8 cellular contexts compared by ENCODE assay signal in genomic region chr11:67240575-67241389, GRCh38. TPM values are rescaled to one million over a fixed set of nuclear protein-coding genes. Genes with fewer than 3 reads are reported as not detected.
DNase-seq lines count a peak whose midpoint lies in the region; ATAC-seq and TF ChIP-seq lines count a peak whose summit lies in the region.

No MANE protein-coding gene starts in this region.

- no peaks in the 10 kb centered on the region for H3K9me3 Mint-ChIP-seq in Caco-2 (ENCODE audit: unreplicated experiment)
- H3K9me3 Mint-ChIP-seq in endothelial cell (ENCODE audit: unreplicated experiment) = no peaks in the 10 kb centered on the region

- POLR2A ChIA-PET in Caco-2 (lab: Charles Lee) (interaction anchor here (0.5 to 2.7 kb wide), 16 partner anchors 8 to 282 kb away, joined by 3 to 49 read pairs (median 6); partner anchors contain the start of genes KDM2A, PC, PPP1CA and SSH3), HEK293 (lab: Yijun Ruan, JAX) (interaction anchor here (0.5 to 2.0 kb wide), 9 partner anchors 13 to 130 kb away, joined by 3 to 19 read pairs (median 4); partner anchors contain the start of genes ANKRD13D, GRK2 and KDM2A)

- TF ChIP-seq CTCF in Caco-2 (IDR thresholded peaks at IDR 0.05; ENCODE audit: insufficient read depth in 1 of 2, low read depth in 1 of 2, low read length in 1 of 2, severe bottlenecking in 1 of 2, unreplicated experiment in 1 of 2) (no peak), HEK293 (tag by site-specific recombination; IDR thresholded peaks at IDR 0.05) (no peak), endothelial cell (IDR thresholded peaks at IDR 0.05; ENCODE audit: unreplicated experiment) (no peak)

- H3K27me3 Mint-ChIP-seq in Caco-2 (ENCODE audit: insufficient read depth, unreplicated experiment) (no peaks in the 10 kb centered on the region), endothelial cell (ENCODE audit: unreplicated experiment) (peaks cover 18% of the 10 kb centered on the region)

- H3K4me3 Mint-ChIP-seq in Caco-2 (ENCODE audit: unreplicated experiment) = peak overlapping the region; percentile 96
- peak overlapping the region; percentile 99 for H3K4me3 Mint-ChIP-seq in endothelial cell (ENCODE audit: unreplicated experiment)

- H3K27ac ChIP-seq in HEK293 (ENCODE audit: extremely low read depth, low read depth, low read length) (peak overlapping the region; percentile 26; the same call in 1 of the 2 replicates), muscle layer of colon (ENCODE audit: low read depth, low read length) (peak overlapping the region; percentile 86)

- H3K4me1 ChIP-seq in Caco-2 (peaks cover 30% of the 10 kb centered on the region), HEK293 (ENCODE audit: control insufficient read depth, insufficient read depth, low read length) (peaks cover 5% of the 10 kb centered on the region; the same call in 1 of the 2 replicates), muscle layer of colon (ENCODE audit: insufficient read depth, low read length) (peaks cover 39% of the 10 kb centered on the region)

- H3K27ac Mint-ChIP-seq in Caco-2 (ENCODE audit: unreplicated experiment) (peak overlapping the region; percentile 98), endothelial cell (ENCODE audit: unreplicated experiment) (peak overlapping the region; percentile 100)

- H3K4me1 Mint-ChIP-seq in Caco-2 (ENCODE audit: low read depth, unreplicated experiment) (peaks cover 42% of the 10 kb centered on the region), endothelial cell (ENCODE audit: unreplicated experiment) (peaks cover 39% of the 10 kb centered on the region)

- H3K4me3 ChIP-seq in Caco-2 (ENCODE audit: low read depth, low read length) = peak overlapping the region; percentile 46
- peak overlapping the region; percentile 61 for H3K4me3 ChIP-seq in HEK293 (ENCODE audit: low read depth, low read length)
- H3K4me3 ChIP-seq in muscle layer of colon (ENCODE audit: low read depth in 1 of 2, low read length in 2 of 2) = peak overlapping the region; percentile 56 to 95

- H3K27me3 ChIP-seq in Caco-2 (replicated peaks; ENCODE audit: control insufficient read depth, insufficient read depth, low read length) = no peaks in the 10 kb centered on the region
- H3K27me3 ChIP-seq in muscle layer of colon (ENCODE audit: control insufficient read depth in 1 of 2, insufficient read depth in 2 of 2, low read length in 2 of 2) = no peaks in the 10 kb centered on the region

- H3K36me3 Mint-ChIP-seq in Caco-2 (ENCODE audit: insufficient read depth, unreplicated experiment) (peaks cover 66% of the 10 kb centered on the region), endothelial cell (ENCODE audit: low read depth, unreplicated experiment) (peaks cover 30% of the 10 kb centered on the region)

- intact Hi-C loops in Caco-2 (cut with micrococcal nuclease; ENCODE audit: unreplicated experiment) = loop anchor here (1.0 to 10.0 kb wide), 2 partner anchors 8 to 344 kb away; partner anchors contain the start of gene GSTP1

- CTCF ChIA-PET in Caco-2 (lab: Charles Lee) = interaction anchor here (0.5 to 3.5 kb wide), 12 partner anchors 7 to 186 kb away, joined by 3 to 22 read pairs (median 8); partner anchors contain the start of genes ANKRD13D, KDM2A and SSH3
- CTCF ChIA-PET in HEK293 (lab: Yijun Ruan, JAX) = interaction anchor here (0.9 to 1.9 kb wide), 4 partner anchors 10 to 390 kb away, joined by 3 to 5 read pairs (median 4); no protein-coding TSS in a partner anchor

- H3K36me3 ChIP-seq in Caco-2 (ENCODE audit: control insufficient read depth, insufficient read depth, low read length) (0 out of 2 replicates have a peak, but pooled peaks cover 3% of the 10 kb centered on the region), HEK293 (ENCODE audit: control insufficient read depth in 2 of 2, insufficient read depth in 1 of 2, low read length in 2 of 2) (peaks cover 0 to 35% of the 10 kb centered on the region in 2 experiments; a peak in 1 of 3 replicates), muscle layer of colon (ENCODE audit: insufficient read depth, low read length) (peaks cover 31% of the 10 kb centered on the region)

- no TSS peak for BruUV-seq in Caco-2 (replicated peaks; lab: Mats Ljungman, UMichigan)

- H3K9ac ChIP-seq in muscle layer of colon (ENCODE audit: low read length) = peak overlapping the region; percentile 100

- ATAC-seq in HG02938 (IDR thresholded peaks at IDR 0.05; ENCODE audit: unreplicated experiment) = no peak

- peak; percentile 78 to 85 for DNase-seq in Caco-2
- peak; percentile 47 for DNase-seq in NCI-H774 (lab: John Stamatoyannopoulos, UW)
- DNase-seq in activated CD8-positive, alpha-beta memory T cell treated with anti-CD3 and anti-CD28 coated beads for 4 hours (ENCODE audit: low read depth in 2 of 2) = peak; percentile 45 to 61
- DNase-seq in endothelial cell (ENCODE audit: low spot score) = peak; percentile 62
- peak; percentile 87 for DNase-seq in stimulated activated CD8-positive, alpha-beta memory T cell treated with anti-CD3 and anti-CD28 coated beads, Interleukin-4, amount 100 ng/mL, for 48 hours

- H3K9me3 ChIP-seq in Caco-2 (no peaks in the 10 kb centered on the region), HEK293 (ENCODE audit: control insufficient read depth, insufficient read depth, low read depth, low read length) (no peaks in the 10 kb centered on the region), muscle layer of colon (ENCODE audit: low read length) (no peaks in the 10 kb centered on the region)

TF ChIP-seq in HEK293, 187 proteins besides CTCF, POLR2A, EP300 and RAD21 (continues in another document):
- TF ChIP-seq HOXD13 (CRISPR knock-in tag; IDR thresholded peaks at IDR 0.05; ENCODE audit: borderline replicate concordance) (no peak), ZFHX2 (tag by site-specific recombination; conservative IDR thresholded peaks at IDR 0.05) (peak; percentile 96), BCL11A (tag by site-specific recombination; IDR thresholded peaks at IDR 0.05; ENCODE audit: low read depth) (no peak), ZNF513 (tag by site-specific recombination; IDR thresholded peaks at IDR 0.05) (peak; percentile 45; the same call in 1 of the 2 replicates), ZNF658 (tag by site-specific recombination; IDR thresholded peaks at IDR 0.05) (no peak), ZNF121 (tag by site-specific recombination; IDR thresholded peaks at IDR 0.05) (no peak), ZNF639 (tag by site-specific recombination; IDR thresholded peaks at IDR 0.05) (no peak), ZNF398 (tag by site-specific recombination; IDR thresholded peaks at IDR 0.05) (peak; percentile 22; the same call in 1 of the 2 replicates), ELK4 (IDR thresholded peaks at IDR 0.05; ENCODE audit: borderline replicate concordance, low read depth, low read length) (no peak)

RNA-seq across cellular contexts. Expression of gene GRK2, which starts 25.5 kb away (rescaled TPM):
- total RNA-seq in Caco-2 (2022) (113 and 120 TPM in 2 replicates), endothelial cell (ENCODE audit: unreplicated experiment) (92.7 TPM)

RNA-seq across cellular contexts. Expression of gene ANKRD13D, which starts 48.3 kb away (rescaled TPM):
- total RNA-seq in Caco-2 (2022) (83.3 and 88.6 TPM in 2 replicates), endothelial cell (ENCODE audit: unreplicated experiment) (65.1 TPM)
